ENCODE assay signal across 8 cellular contexts in genomic region chr9:4491621-4491975, GRCh38. TPM values are rescaled to one million over a fixed set of nuclear protein-coding genes. Genes with fewer than 3 reads are reported as not detected.
DNase-seq lines count a peak whose midpoint lies in the region; ATAC-seq lines count a peak whose summit lies in the region.

No MANE protein-coding gene starts in this region.

- peak overlapping the region; percentile 61 for H3K4me3 Mint-ChIP-seq in activated CD8-positive, alpha-beta memory T cell treated with anti-CD3 and anti-CD28 coated beads, Interleukin-2, amount 10 ng/mL, durations not matched to agents 7 days and 5 days
- H3K4me3 Mint-ChIP-seq in activated naive CD8-positive, alpha-beta T cell = peak overlapping the region; percentile 86
- peak overlapping the region; percentile 75 for H3K4me3 Mint-ChIP-seq in stimulated activated memory B cell treated with anti-CD40 and anti-IgM and Interleukin-4, amounts not matched to agents 10 μg/mL and 1 μg/mL and 100 μg/mL, for 72 hours

- no peaks in the 10 kb centered on the region for H3K36me3 Mint-ChIP-seq in activated CD8-positive, alpha-beta memory T cell treated with anti-CD3 and anti-CD28 coated beads, Interleukin-2, amount 10 ng/mL, durations not matched to agents 7 days and 5 days
- H3K36me3 Mint-ChIP-seq in activated naive CD8-positive, alpha-beta T cell = peaks cover 3% of the 10 kb centered on the region
- H3K36me3 Mint-ChIP-seq in stimulated activated memory B cell treated with anti-CD40 and anti-IgM and Interleukin-4, amounts not matched to agents 10 μg/mL and 1 μg/mL and 100 μg/mL, for 72 hours = no peaks in the 10 kb centered on the region

- no peak for ATAC-seq in activated CD8-positive, alpha-beta memory T cell treated with anti-CD3 and anti-CD28 coated beads, Interleukin-2, amount 10 ng/mL, durations not matched to agents 7 days and 5 days
- ATAC-seq in stimulated activated memory B cell treated with anti-CD40 and anti-IgM and Interleukin-4, amounts not matched to agents 10 μg/mL and 1 μg/mL and 100 μg/mL, for 72 hours = no peak
- ATAC-seq in GM21737 (IDR thresholded peaks at IDR 0.05; ENCODE audit: unreplicated experiment) = no peak

- H3K27ac Mint-ChIP-seq in activated CD8-positive, alpha-beta memory T cell treated with anti-CD3 and anti-CD28 coated beads, Interleukin-2, amount 10 ng/mL, durations not matched to agents 7 days and 5 days = no peak overlapping the region
- H3K27ac Mint-ChIP-seq in activated naive CD8-positive, alpha-beta T cell = no peak overlapping the region
- no peak overlapping the region for H3K27ac Mint-ChIP-seq in stimulated activated memory B cell treated with anti-CD40 and anti-IgM and Interleukin-4, amounts not matched to agents 10 μg/mL and 1 μg/mL and 100 μg/mL, for 72 hours

- peaks cover 74% of the 10 kb centered on the region for H3K27me3 Mint-ChIP-seq in activated CD8-positive, alpha-beta memory T cell treated with anti-CD3 and anti-CD28 coated beads, Interleukin-2, amount 10 ng/mL, durations not matched to agents 7 days and 5 days
- peaks cover 37% of the 10 kb centered on the region for H3K27me3 Mint-ChIP-seq in activated naive CD8-positive, alpha-beta T cell
- H3K27me3 Mint-ChIP-seq in stimulated activated memory B cell treated with anti-CD40 and anti-IgM and Interleukin-4, amounts not matched to agents 10 μg/mL and 1 μg/mL and 100 μg/mL, for 72 hours = peaks cover 61% of the 10 kb centered on the region

- CTCF ChIA-PET in activated CD8-positive, alpha-beta memory T cell treated with anti-CD3 and anti-CD28 coated beads, Interleukin-2, amount 10 ng/mL, durations not matched to agents 7 days and 5 days (lab: Charles Lee) = no interaction called here

- no peak for DNase-seq in activated CD8-positive, alpha-beta memory T cell treated with anti-CD3 and anti-CD28 coated beads, Interleukin-2, amount 10 ng/mL, durations not matched to agents 7 days and 5 days
- no peak for DNase-seq in activated CD8-positive, alpha-beta memory T cell treated with anti-CD3 and anti-CD28 coated beads for 24 hours
- DNase-seq in AG08396 (ENCODE audit: low spot score) = no peak
- no peak for DNase-seq in EL

- H3K9me3 ChIP-seq in iPS-18c (ENCODE audit: control insufficient read depth, insufficient read depth, low read length) = no peaks in the 10 kb centered on the region

- peaks cover 15% of the 10 kb centered on the region for H3K4me1 Mint-ChIP-seq in activated CD8-positive, alpha-beta memory T cell treated with anti-CD3 and anti-CD28 coated beads, Interleukin-2, amount 10 ng/mL, durations not matched to agents 7 days and 5 days
- H3K4me1 Mint-ChIP-seq in activated naive CD8-positive, alpha-beta T cell (ENCODE audit: low read depth) = peaks cover 20% of the 10 kb centered on the region
- H3K4me1 Mint-ChIP-seq in stimulated activated memory B cell treated with anti-CD40 and anti-IgM and Interleukin-4, amounts not matched to agents 10 μg/mL and 1 μg/mL and 100 μg/mL, for 72 hours = peaks cover 25% of the 10 kb centered on the region

- peak overlapping the region; percentile 72 for H3K4me3 ChIP-seq in iPS-18c (ENCODE audit: insufficient read depth, low read depth, low read length)

- H3K9me3 Mint-ChIP-seq in activated CD8-positive, alpha-beta memory T cell treated with anti-CD3 and anti-CD28 coated beads, Interleukin-2, amount 10 ng/mL, durations not matched to agents 7 days and 5 days (ENCODE audit: low read depth) = no peaks in the 10 kb centered on the region
- H3K9me3 Mint-ChIP-seq in activated naive CD8-positive, alpha-beta T cell (ENCODE audit: low read depth) = no peaks in the 10 kb centered on the region
- no peaks in the 10 kb centered on the region for H3K9me3 Mint-ChIP-seq in stimulated activated memory B cell treated with anti-CD40 and anti-IgM and Interleukin-4, amounts not matched to agents 10 μg/mL and 1 μg/mL and 100 μg/mL, for 72 hours

RNA-seq across cellular contexts. Expression of gene SLC1A1, which starts 1.3 kb away (rescaled TPM):
- total RNA-seq in activated CD8-positive, alpha-beta memory T cell treated with anti-CD3 and anti-CD28 coated beads, Interleukin-2, amount 10 ng/mL, durations not matched to agents 7 days and 5 days = under 1 TPM in 1 of 2 experiments, not detected in 1; 0.14 TPM
